ENCODE assay signal across 8 cellular contexts in the genomic region with DNA sequence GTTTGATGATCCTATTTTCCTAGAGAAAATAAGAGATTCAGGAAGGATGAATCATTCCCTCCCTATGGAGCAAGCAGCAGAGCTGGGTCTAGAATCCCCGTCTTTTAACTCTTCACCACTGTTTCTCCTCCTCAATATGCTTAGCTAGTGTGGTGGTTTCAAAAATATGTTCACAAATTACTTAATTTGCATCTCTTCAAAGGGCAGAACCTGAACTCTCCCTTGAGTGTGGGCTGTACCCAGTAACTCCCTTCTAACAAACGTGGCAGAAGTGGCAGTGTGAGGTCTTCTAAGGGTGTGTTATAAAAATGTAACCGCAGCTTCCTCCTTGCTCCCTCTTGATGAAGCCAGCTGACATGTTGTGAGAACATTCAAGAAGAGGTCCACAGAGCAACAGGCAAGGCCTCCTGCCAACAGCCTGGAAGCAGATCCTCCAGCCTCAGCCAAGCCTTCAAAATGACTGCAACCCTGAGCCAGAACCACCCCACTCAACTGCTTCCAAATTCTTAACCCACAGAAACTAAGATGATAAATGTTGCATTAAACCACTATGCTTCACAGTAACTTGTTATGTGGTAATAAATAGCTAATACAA. TPM values are rescaled to one million over a fixed set of nuclear protein-coding genes. Genes with fewer than 3 reads are reported as not detected.
DNase-seq lines count a peak whose midpoint lies in the region; ATAC-seq and TF ChIP-seq lines count a peak whose summit lies in the region.

No MANE protein-coding gene starts in this region.

- H3K27me3 ChIP-seq in HL-60 (ENCODE audit: insufficient read depth, poor library complexity, severe bottlenecking), result no peaks in the 10 kb centered on the region

- peak; percentile 84 for ATAC-seq in GM19463 (IDR thresholded peaks at IDR 0.05; ENCODE audit: unreplicated experiment)

- H3K4me3 ChIP-seq in HL-60 (replicated peaks; ENCODE audit: insufficient read depth, low read length) (no peak overlapping the region), cardiac fibroblast (replicated peaks in 1 of 2; ENCODE audit: low read depth in 2 of 2, low read length in 2 of 2) (no peak overlapping the region)

- DNase-seq in Ammon's horn (ENCODE audit: low spot score), result peak; percentile 89
- peak; percentile 94 to 97 for DNase-seq in HL-60 (ENCODE audit: low read depth in 1 of 2, low spot score in 1 of 2)
- DNase-seq in UCSD-AML1 (lab: John Stamatoyannopoulos, UW; ENCODE audit: unreplicated experiment), result peak; percentile 32
- DNase-seq in cardiac fibroblast (ENCODE audit: low read depth in 2 of 2), result peak; percentile 89 to 97
- DNase-seq in lung microvascular endothelial cell (ENCODE audit: low read depth in 2 of 2), result peak; percentile 39 to 88
- DNase-seq in stimulated activated CD8-positive, alpha-beta memory T cell treated with anti-CD3 and anti-CD28 coated beads, Interleukin-4, amount 100 ng/mL, for 1 hour (ENCODE audit: low read depth in 2 of 2, low spot score in 1 of 2), result peak; percentile 14 to 19
- no peak for DNase-seq in cortex of kidney (lab: John Stamatoyannopoulos, UW)

- peak overlapping the region; percentile 43 for H3K27ac ChIP-seq in HL-60 (replicated peaks)

- no peak for TF ChIP-seq CTCF in HL-60 (IDR thresholded peaks at IDR 0.05; ENCODE audit: insufficient read depth, low read length)
- TF ChIP-seq CTCF in cardiac fibroblast (IDR thresholded peaks at IDR 0.05; ENCODE audit: low read depth, low read length), result no peak

RNA-seq across cellular contexts. Expression of gene SRPK2, which starts 36.6 kb away (rescaled TPM):
- total RNA-seq in lung microvascular endothelial cell, result 54.4 and 55.6 TPM in 2 replicates
